ENCODE assay signal across 15 cellular contexts in genomic region chrX:63503541-63503940, GRCh38.
DNase-seq lines count a peak whose midpoint lies in the region; TF ChIP-seq lines count a peak whose summit lies in the region.
"Had no signal": no experiment of that assay in that cellular context is flagged by ENCODE, and none has a peak within 500 bp of the region (broad histone marks: within the 10 kb centered on the region; RNA-seq: fewer than 3 reads in every experiment).

No MANE protein-coding gene starts in this region.

- intact Hi-C loops in mammary epithelial cell (cut with micrococcal nuclease): loop anchor here (10.0 kb wide), 1 partner anchor 79 kb away; no protein-coding TSS in a partner anchor
- intact Hi-C loops in breast epithelium (cut with DNase I; ENCODE audit: low total_unique reads): no loop called here

- no peaks in the 10 kb centered on the region for H3K79me2 ChIP-seq in mammary epithelial cell (ENCODE audit: insufficient read depth, low read length)

- peaks cover 5% of the 10 kb centered on the region for H3K4me1 Mint-ChIP-seq in type B pancreatic cell (ENCODE audit: unreplicated experiment)

- CTCF ChIA-PET in mammary epithelial cell (lab: Charles Lee; ENCODE audit: low non-redundant PET): no interaction called here

- TF ChIP-seq POLR2A in breast epithelium (IDR thresholded peaks at IDR 0.05) (no peak), tibial nerve (IDR thresholded peaks at IDR 0.05) (no peak), Peyer's patch (IDR thresholded peaks at IDR 0.05) (no peak)

- no peaks in the 10 kb centered on the region for H3K36me3 Mint-ChIP-seq in type B pancreatic cell

- peak; percentile 5 for DNase-seq in mammary epithelial cell
- no peak for DNase-seq in breast epithelium (ENCODE audit: low spot score in 2 of 2)
- DNase-seq in adipocyte (ENCODE audit: low read depth): peak; percentile 43
- peak; percentile 28 for DNase-seq in iPS DF 4.7 (ENCODE audit: extremely low read depth, low spot score)
- no peak for DNase-seq in type B pancreatic cell (ENCODE audit: extremely low spot score, unreplicated experiment)
- DNase-seq in SHP77 (lab: John Stamatoyannopoulos, UW): no peak
- DNase-seq in tibial nerve (ENCODE audit: low spot score in 2 of 2): no peak
- no peak for DNase-seq in Peyer's patch
- DNase-seq: activated CD8-positive, alpha-beta memory T cell treated with anti-CD3 and anti-CD28 coated beads for 24 hours; activated naive CD8-positive, alpha-beta T cell treated with anti-CD3 and anti-CD28 coated beads, Interleukin-2, amount 50 U/mL, for 24 hours; kidney; NCI-H1105; stimulated activated CD4-positive, alpha-beta T cell treated with anti-CD3 and anti-CD28 coated beads, Interleukin-2, amount 100 ng/mL, for 24 hours had no signal

- H4K20me1 ChIP-seq in mammary epithelial cell (ENCODE audit: insufficient read depth, low read length): no peaks in the 10 kb centered on the region

- no peaks in the 10 kb centered on the region for H3K27me3 ChIP-seq in mammary epithelial cell (ENCODE audit: insufficient read depth, low read length)
- no peaks in the 10 kb centered on the region for H3K27me3 ChIP-seq in breast epithelium
- H3K27me3 ChIP-seq in adipocyte (replicated peaks; ENCODE audit: control insufficient read depth, insufficient read depth, low read length): no peaks in the 10 kb centered on the region
- H3K27me3 ChIP-seq in tibial nerve: no peaks in the 10 kb centered on the region
- no peaks in the 10 kb centered on the region for H3K27me3 ChIP-seq in Peyer's patch

- H3K4me2 ChIP-seq in mammary epithelial cell (ENCODE audit: insufficient read depth, low read depth, low read length): no peak overlapping the region

- no peak for TF ChIP-seq CTCF in mammary epithelial cell (conservative IDR thresholded peaks at IDR 0.05 in 1 of 2, IDR thresholded peaks at IDR 0.05 in 1 of 2; ENCODE audit: extremely low read depth in 1 of 2, insufficient read depth in 1 of 2, low read depth in 1 of 2, low read length in 2 of 2)
- TF ChIP-seq CTCF in breast epithelium (IDR thresholded peaks at IDR 0.05): no peak
- no peak for TF ChIP-seq CTCF in type B pancreatic cell (conservative IDR thresholded peaks at IDR 0.05)
- no peak for TF ChIP-seq CTCF in tibial nerve (IDR thresholded peaks at IDR 0.05)
- TF ChIP-seq CTCF in Peyer's patch (IDR thresholded peaks at IDR 0.05): no peak

- H3K27ac ChIP-seq in mammary epithelial cell (ENCODE audit: insufficient read depth, low read depth, low read length) (no peak overlapping the region), breast epithelium (no peak overlapping the region), tibial nerve (no peak overlapping the region), Peyer's patch (no peak overlapping the region)
- H3K27ac ChIP-seq: epithelial cell of prostate had no signal

- no peaks in the 10 kb centered on the region for H3K27me3 Mint-ChIP-seq in type B pancreatic cell
- H3K27me3 Mint-ChIP-seq: activated naive CD8-positive, alpha-beta T cell treated with anti-CD3 and anti-CD28 coated beads, Interleukin-2, amount 50 U/mL, for 24 hours; stimulated activated naive CD8-positive, alpha-beta T cell treated with anti-CD3 and anti-CD28 coated beads, Interleukin-15, Interleukin-2, amounts not matched to agents 100 ng/mL and 50 ng/mL, for 24 hours had no signal

- H3K9me3 Mint-ChIP-seq in type B pancreatic cell: peaks cover 2% of the 10 kb centered on the region
- H3K9me3 Mint-ChIP-seq: activated naive CD8-positive, alpha-beta T cell treated with anti-CD3 and anti-CD28 coated beads, Interleukin-2, amount 50 U/mL, for 24 hours had no signal

- H3K36me3 ChIP-seq in mammary epithelial cell (ENCODE audit: insufficient read depth, low read length): no peaks in the 10 kb centered on the region
- no peaks in the 10 kb centered on the region for H3K36me3 ChIP-seq in breast epithelium
- H3K36me3 ChIP-seq in adipocyte (ENCODE audit: control insufficient read depth, insufficient read depth, low read length, severe bottlenecking): no peaks in the 10 kb centered on the region
- no peaks in the 10 kb centered on the region for H3K36me3 ChIP-seq in tibial nerve
- H3K36me3 ChIP-seq in Peyer's patch: no peaks in the 10 kb centered on the region

- no peaks in the 10 kb centered on the region for H3K9me3 ChIP-seq in mammary epithelial cell (replicated peaks; ENCODE audit: insufficient read depth, low read length)
- no peaks in the 10 kb centered on the region for H3K9me3 ChIP-seq in breast epithelium
- peaks cover 10% of the 10 kb centered on the region for H3K9me3 ChIP-seq in adipocyte (ENCODE audit: control insufficient read depth, low read length)
- H3K9me3 ChIP-seq in tibial nerve: peaks cover 0 to 5% (median 0%) of the 10 kb centered on the region in 4 donors
- no peaks in the 10 kb centered on the region for H3K9me3 ChIP-seq in Peyer's patch

- peaks cover 6% of the 10 kb centered on the region for H3K4me1 ChIP-seq in mammary epithelial cell (ENCODE audit: insufficient read depth, low read length)
- H3K4me1 ChIP-seq in breast epithelium: no peaks in the 10 kb centered on the region
- no peaks in the 10 kb centered on the region for H3K4me1 ChIP-seq in adipocyte (ENCODE audit: control insufficient read depth, insufficient read depth, low read length)
- no peaks in the 10 kb centered on the region for H3K4me1 ChIP-seq in tibial nerve
- H3K4me1 ChIP-seq in Peyer's patch: no peaks in the 10 kb centered on the region

- BruUV-seq in mammary epithelial cell (replicated peaks; lab: Mats Ljungman, UMichigan): no TSS peak

- no peak overlapping the region for H2AFZ ChIP-seq in mammary epithelial cell (ENCODE audit: low read depth, low read length)

- H3K9ac ChIP-seq in mammary epithelial cell (ENCODE audit: insufficient read depth, low read length) (no peak overlapping the region), adipocyte (ENCODE audit: low read length) (no peak overlapping the region)

- no peak overlapping the region for H3K4me3 ChIP-seq in mammary epithelial cell (replicated peaks in 1 of 3; ENCODE audit: insufficient read depth in 1 of 3, low read depth in 2 of 3, low read length in 3 of 3)
- no peak overlapping the region for H3K4me3 ChIP-seq in breast epithelium
- no peak overlapping the region for H3K4me3 ChIP-seq in adipocyte (ENCODE audit: low read length)
- H3K4me3 ChIP-seq in tibial nerve: no peak overlapping the region
- no peak overlapping the region for H3K4me3 ChIP-seq in Peyer's patch

- in situ Hi-C loops in mammary epithelial cell (cut with MboI; ENCODE audit: low sequenced_read_pairs in 2 of 2): no loop called here

- dilution Hi-C loops in mammary epithelial cell (cut with HindIII; ENCODE audit: low sequenced_read_pairs): no loop called here

- peak overlapping the region; percentile 74 for H3K27ac Mint-ChIP-seq in type B pancreatic cell
- H3K27ac Mint-ChIP-seq: activated naive CD8-positive, alpha-beta T cell treated with anti-CD3 and anti-CD28 coated beads, Interleukin-2, amount 50 U/mL, for 24 hours; stimulated activated naive CD8-positive, alpha-beta T cell treated with anti-CD3 and anti-CD28 coated beads, Interleukin-15, Interleukin-2, amounts not matched to agents 100 ng/mL and 50 ng/mL, for 24 hours had no signal

- H3K4me3 Mint-ChIP-seq in type B pancreatic cell: no peak overlapping the region
- H3K4me3 Mint-ChIP-seq: activated naive CD8-positive, alpha-beta T cell treated with anti-CD3 and anti-CD28 coated beads, Interleukin-2, amount 50 U/mL, for 24 hours; stimulated activated naive CD8-positive, alpha-beta T cell treated with anti-CD3 and anti-CD28 coated beads, Interleukin-15, Interleukin-2, amounts not matched to agents 100 ng/mL and 50 ng/mL, for 24 hours had no signal

- WGBS in mammary epithelial cell (ENCODE audit: low coverage, missing lambda C conversion rate): 0% methylated on average over 1 of the region's 1 CpG
- 17 to 25% methylated on average over 1 of the region's 1 CpG for WGBS in tibial nerve, 2 donors

- TF ChIP-seq EP300 in tibial nerve (IDR thresholded peaks at IDR 0.05): no peak

Comparison
In these comparisons a context has a peak if more than half of its experiments do, and no peak if none do; other contexts are left out.
1. DNase-seq: peak in mammary epithelial cell (single experiment), adipocyte (single experiment) and iPS DF 4.7 (single experiment); none in breast epithelium (0 of 2), type B pancreatic cell (single experiment), SHP77 (0 of 2), tibial nerve (0 of 2) and Peyer's patch (0 of 3).